Comparison of ENCODE assay signal across 1 cellular context in the genomic region with DNA sequence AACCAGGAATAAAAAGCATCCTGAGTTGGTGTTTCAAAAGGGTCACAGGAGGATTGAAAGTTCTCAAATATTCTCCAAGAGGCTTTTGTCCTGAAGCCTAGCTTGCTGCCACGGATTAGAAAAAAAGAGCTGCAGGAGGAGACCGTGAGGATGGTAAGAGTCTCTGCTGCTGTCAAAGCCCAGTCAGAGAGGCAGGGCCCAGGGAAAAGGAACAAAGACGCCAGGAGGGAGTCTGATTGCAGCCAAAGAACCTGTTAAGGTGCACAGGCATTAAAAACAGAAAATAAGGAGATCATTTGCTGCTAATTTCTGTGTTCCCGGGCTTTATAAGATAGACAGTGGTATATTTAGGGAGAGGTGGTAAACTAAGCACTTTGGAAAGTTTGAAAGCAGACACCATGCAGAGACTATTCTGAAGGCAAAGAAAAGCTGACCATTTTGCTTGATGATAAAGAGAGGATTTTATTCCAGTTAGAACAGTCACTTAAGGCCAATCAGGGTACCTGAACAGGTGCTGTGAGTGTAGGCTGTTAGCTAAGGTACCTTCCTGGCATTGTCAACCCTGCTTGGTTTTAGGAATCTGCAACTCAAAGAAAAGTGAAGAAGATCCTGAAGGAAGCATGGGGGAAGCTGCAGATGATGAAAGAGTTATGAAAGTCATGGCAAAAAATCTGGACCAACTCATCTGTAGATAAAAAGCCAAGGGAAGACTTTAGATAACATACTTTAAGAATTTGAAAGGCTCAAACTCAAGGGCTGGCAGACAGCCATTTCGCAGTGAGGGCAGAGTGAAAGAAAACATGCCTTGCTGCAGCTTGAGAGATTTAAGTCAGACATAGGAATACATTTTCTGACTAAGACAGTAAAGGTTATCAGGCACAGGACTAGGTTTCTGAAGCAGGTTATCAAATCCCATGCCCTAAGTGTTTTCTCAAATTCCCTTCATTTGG.
TF ChIP-seq lines count a peak whose summit lies in the region.

No MANE protein-coding gene starts in this region.

TF ChIP-seq in K562, 482 proteins besides CTCF, POLR2A, EP300 and RAD21 (continued from another document and continues in another):
- TF ChIP-seq, protein P1, sequence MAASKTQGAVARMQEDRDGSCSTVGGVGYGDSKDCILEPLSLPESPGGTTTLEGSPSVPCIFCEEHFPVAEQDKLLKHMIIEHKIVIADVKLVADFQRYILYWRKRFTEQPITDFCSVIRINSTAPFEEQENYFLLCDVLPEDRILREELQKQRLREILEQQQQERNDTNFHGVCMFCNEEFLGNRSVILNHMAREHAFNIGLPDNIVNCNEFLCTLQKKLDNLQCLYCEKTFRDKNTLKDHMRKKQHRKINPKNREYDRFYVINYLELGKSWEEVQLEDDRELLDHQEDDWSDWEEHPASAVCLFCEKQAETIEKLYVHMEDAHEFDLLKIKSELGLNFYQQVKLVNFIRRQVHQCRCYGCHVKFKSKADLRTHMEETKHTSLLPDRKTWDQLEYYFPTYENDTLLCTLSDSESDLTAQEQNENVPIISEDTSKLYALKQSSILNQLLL (CRISPR knock-in tag; IDR thresholded peaks at IDR 0.05; ENCODE audit: borderline replicate concordance), result no peak
- TF ChIP-seq ZNF274 (IDR thresholded peaks at IDR 0.05; ENCODE audit: borderline replicate concordance, low read depth, low read length), result no peak
- TF ChIP-seq SRSF7 (optimal IDR thresholded peaks at IDR 0.05; ENCODE audit: low read depth, low read length), result no peak
- peak; percentile 66; the same call in 1 of the 2 replicates for TF ChIP-seq MTA1 (IDR thresholded peaks at IDR 0.05; ENCODE audit: borderline replicate concordance)
- TF ChIP-seq ZNF586 (CRISPR knock-in tag; conservative IDR thresholded peaks at IDR 0.05), result no peak
- peak; percentile 85 to 95; a peak in 2 of 4 replicates for TF ChIP-seq TRIM24 (IDR thresholded peaks at IDR 0.05)
- TF ChIP-seq RB1 (IDR thresholded peaks at IDR 0.05; ENCODE audit: low read depth), result no peak
- no peak for TF ChIP-seq TRIM28 (IDR thresholded peaks at IDR 0.05)
- TF ChIP-seq DIDO1 (tag; IDR thresholded peaks at IDR 0.05; ENCODE audit: low read depth), result no peak; the same call in 1 of the 2 replicates
- TF ChIP-seq, protein P2, sequence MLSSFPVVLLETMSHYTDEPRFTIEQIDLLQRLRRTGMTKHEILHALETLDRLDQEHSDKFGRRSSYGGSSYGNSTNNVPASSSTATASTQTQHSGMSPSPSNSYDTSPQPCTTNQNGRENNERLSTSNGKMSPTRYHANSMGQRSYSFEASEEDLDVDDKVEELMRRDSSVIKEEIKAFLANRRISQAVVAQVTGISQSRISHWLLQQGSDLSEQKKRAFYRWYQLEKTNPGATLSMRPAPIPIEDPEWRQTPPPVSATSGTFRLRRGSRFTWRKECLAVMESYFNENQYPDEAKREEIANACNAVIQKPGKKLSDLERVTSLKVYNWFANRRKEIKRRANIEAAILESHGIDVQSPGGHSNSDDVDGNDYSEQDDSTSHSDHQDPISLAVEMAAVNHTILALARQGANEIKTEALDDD (IDR thresholded peaks at IDR 0.05), result peak; percentile 75
- TF ChIP-seq NR3C1 (CRISPR knock-in tag; IDR thresholded peaks at IDR 0.05), result no peak
- TF ChIP-seq TEAD4 (IDR thresholded peaks at IDR 0.05; ENCODE audit: low read length), result peak; percentile 77; the same call in 1 of the 2 replicates
- no peak for TF ChIP-seq TEAD4 (CRISPR knock-in tag; IDR thresholded peaks at IDR 0.05; ENCODE audit: borderline replicate concordance)
- peak; percentile 25; the same call in 1 of the 2 replicates for TF ChIP-seq GABPA (tag; conservative IDR thresholded peaks at IDR 0.05; ENCODE audit: low read depth)
- TF ChIP-seq ZNF583 (CRISPR knock-in tag; IDR thresholded peaks at IDR 0.05), result no peak
- TF ChIP-seq, protein P3, sequence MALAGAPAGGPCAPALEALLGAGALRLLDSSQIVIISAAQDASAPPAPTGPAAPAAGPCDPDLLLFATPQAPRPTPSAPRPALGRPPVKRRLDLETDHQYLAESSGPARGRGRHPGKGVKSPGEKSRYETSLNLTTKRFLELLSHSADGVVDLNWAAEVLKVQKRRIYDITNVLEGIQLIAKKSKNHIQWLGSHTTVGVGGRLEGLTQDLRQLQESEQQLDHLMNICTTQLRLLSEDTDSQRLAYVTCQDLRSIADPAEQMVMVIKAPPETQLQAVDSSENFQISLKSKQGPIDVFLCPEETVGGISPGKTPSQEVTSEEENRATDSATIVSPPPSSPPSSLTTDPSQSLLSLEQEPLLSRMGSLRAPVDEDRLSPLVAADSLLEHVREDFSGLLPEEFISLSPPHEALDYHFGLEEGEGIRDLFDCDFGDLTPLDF (CRISPR knock-in tag; IDR thresholded peaks at IDR 0.05), result no peak
- TF ChIP-seq EZH2 (IDR thresholded peaks at IDR 0.05; ENCODE audit: borderline replicate concordance, low read depth, low read length), result no peak
- TF ChIP-seq RCOR1 (IDR thresholded peaks at IDR 0.05; ENCODE audit: borderline replicate concordance in 1 of 2, low read depth in 2 of 2, low read length in 2 of 2), result peak in 1 of 2 experiments; percentile 99; a peak in 2 of 4 replicates
- TF ChIP-seq NFIX (CRISPR knock-in tag; IDR thresholded peaks at IDR 0.05; ENCODE audit: low read depth), result 0 out of 2 replicates have a peak, but pooled peaks have one; percentile 34
- peak; percentile 87 for TF ChIP-seq ZNF584 (CRISPR knock-in tag; IDR thresholded peaks at IDR 0.05; ENCODE audit: low read depth)
- peak; percentile 62 for TF ChIP-seq ESRRA (IDR thresholded peaks at IDR 0.05; ENCODE audit: borderline replicate concordance, low read depth)
- TF ChIP-seq ZNF77 (CRISPR knock-in tag; IDR thresholded peaks at IDR 0.05), result no peak
- peak; percentile 50 for TF ChIP-seq CBFA2T2 (conservative IDR thresholded peaks at IDR 0.05)
- peak; percentile 52; the same call in 1 of the 2 replicates for TF ChIP-seq ZNF644 (tag; IDR thresholded peaks at IDR 0.05; ENCODE audit: low read depth)
- TF ChIP-seq NBN (IDR thresholded peaks at IDR 0.05; ENCODE audit: low read depth), result peak; percentile 62; the same call in 1 of the 2 replicates
- no peak for TF ChIP-seq FOXK2 (conservative IDR thresholded peaks at IDR 0.05 in 1 of 2, IDR thresholded peaks at IDR 0.05 in 1 of 2; ENCODE audit: low read depth in 2 of 2)
- TF ChIP-seq TAL1 (IDR thresholded peaks at IDR 0.05), result peak; percentile 83
- TF ChIP-seq, protein P4, sequence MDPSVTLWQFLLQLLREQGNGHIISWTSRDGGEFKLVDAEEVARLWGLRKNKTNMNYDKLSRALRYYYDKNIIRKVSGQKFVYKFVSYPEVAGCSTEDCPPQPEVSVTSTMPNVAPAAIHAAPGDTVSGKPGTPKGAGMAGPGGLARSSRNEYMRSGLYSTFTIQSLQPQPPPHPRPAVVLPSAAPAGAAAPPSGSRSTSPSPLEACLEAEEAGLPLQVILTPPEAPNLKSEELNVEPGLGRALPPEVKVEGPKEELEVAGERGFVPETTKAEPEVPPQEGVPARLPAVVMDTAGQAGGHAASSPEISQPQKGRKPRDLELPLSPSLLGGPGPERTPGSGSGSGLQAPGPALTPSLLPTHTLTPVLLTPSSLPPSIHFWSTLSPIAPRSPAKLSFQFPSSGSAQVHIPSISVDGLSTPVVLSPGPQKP (CRISPR knock-in tag; IDR thresholded peaks at IDR 0.05), result no peak
- TF ChIP-seq, protein P5, sequence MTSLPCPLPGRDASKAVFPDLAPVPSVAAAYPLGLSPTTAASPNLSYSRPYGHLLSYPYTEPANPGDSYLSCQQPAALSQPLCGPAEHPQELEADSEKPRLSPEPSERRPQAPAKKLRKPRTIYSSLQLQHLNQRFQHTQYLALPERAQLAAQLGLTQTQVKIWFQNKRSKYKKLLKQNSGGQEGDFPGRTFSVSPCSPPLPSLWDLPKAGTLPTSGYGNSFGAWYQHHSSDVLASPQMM (CRISPR knock-in tag; IDR thresholded peaks at IDR 0.05), result no peak
- no peak for TF ChIP-seq ZNF282 (CRISPR knock-in tag; IDR thresholded peaks at IDR 0.05)
- TF ChIP-seq GTF2E2 (tag; IDR thresholded peaks at IDR 0.05), result peak; percentile 58; the same call in 1 of the 2 replicates
- TF ChIP-seq ZSCAN32 (CRISPR knock-in tag; IDR thresholded peaks at IDR 0.05), result no peak
- TF ChIP-seq ATF7 (IDR thresholded peaks at IDR 0.05), result peak; percentile 82
- TF ChIP-seq, protein P6, sequence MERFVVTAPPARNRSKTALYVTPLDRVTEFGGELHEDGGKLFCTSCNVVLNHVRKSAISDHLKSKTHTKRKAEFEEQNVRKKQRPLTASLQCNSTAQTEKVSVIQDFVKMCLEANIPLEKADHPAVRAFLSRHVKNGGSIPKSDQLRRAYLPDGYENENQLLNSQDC (CRISPR knock-in tag; IDR thresholded peaks at IDR 0.05), result no peak
- no peak for TF ChIP-seq SLC30A9 (CRISPR knock-in tag; IDR thresholded peaks at IDR 0.05)
- no peak for TF ChIP-seq PCBP2 (IDR thresholded peaks at IDR 0.05; ENCODE audit: low read depth, low read length, poor library complexity, severe bottlenecking)
- no peak for TF ChIP-seq SIN3B (IDR thresholded peaks at IDR 0.05; ENCODE audit: low read depth)
- TF ChIP-seq, protein P7, sequence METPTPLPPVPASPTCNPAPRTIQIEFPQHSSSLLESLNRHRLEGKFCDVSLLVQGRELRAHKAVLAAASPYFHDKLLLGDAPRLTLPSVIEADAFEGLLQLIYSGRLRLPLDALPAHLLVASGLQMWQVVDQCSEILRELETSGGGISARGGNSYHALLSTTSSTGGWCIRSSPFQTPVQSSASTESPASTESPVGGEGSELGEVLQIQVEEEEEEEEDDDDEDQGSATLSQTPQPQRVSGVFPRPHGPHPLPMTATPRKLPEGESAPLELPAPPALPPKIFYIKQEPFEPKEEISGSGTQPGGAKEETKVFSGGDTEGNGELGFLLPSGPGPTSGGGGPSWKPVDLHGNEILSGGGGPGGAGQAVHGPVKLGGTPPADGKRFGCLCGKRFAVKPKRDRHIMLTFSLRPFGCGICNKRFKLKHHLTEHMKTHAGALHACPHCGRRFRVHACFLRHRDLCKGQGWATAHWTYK (CRISPR knock-in tag; IDR thresholded peaks at IDR 0.05), result 0 out of 2 replicates have a peak, but pooled peaks have one; percentile 2
- peak; percentile 80 for TF ChIP-seq CEBPG (CRISPR knock-in tag; IDR thresholded peaks at IDR 0.05)
- peak; percentile 94 to 99 for TF ChIP-seq CEBPG (tag; conservative IDR thresholded peaks at IDR 0.05 in 1 of 2, IDR thresholded peaks at IDR 0.05 in 1 of 2)
- no peak for TF ChIP-seq HDAC3 (IDR thresholded peaks at IDR 0.05; ENCODE audit: borderline replicate concordance, partially characterized antibody)
- no peak for TF ChIP-seq NFATC3 (IDR thresholded peaks at IDR 0.05)
- TF ChIP-seq PHB (CRISPR knock-in tag; IDR thresholded peaks at IDR 0.05), result no peak
- TF ChIP-seq, protein P8, sequence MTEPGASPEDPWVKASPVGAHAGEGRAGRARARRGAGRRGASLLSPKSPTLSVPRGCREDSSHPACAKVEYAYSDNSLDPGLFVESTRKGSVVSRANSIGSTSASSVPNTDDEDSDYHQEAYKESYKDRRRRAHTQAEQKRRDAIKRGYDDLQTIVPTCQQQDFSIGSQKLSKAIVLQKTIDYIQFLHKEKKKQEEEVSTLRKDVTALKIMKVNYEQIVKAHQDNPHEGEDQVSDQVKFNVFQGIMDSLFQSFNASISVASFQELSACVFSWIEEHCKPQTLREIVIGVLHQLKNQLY (CRISPR knock-in tag; conservative IDR thresholded peaks at IDR 0.05), result no peak
- no peak for TF ChIP-seq PRPF4 (IDR thresholded peaks at IDR 0.05; ENCODE audit: insufficient read depth, low read depth, low read length, poor library complexity, severe bottlenecking)
- TF ChIP-seq CHD4 (IDR thresholded peaks at IDR 0.05; ENCODE audit: insufficient read depth, insufficient replicate concordance, low read depth, low read length, poor library complexity, severe bottlenecking), result no peak
- TF ChIP-seq SMARCC2 (IDR thresholded peaks at IDR 0.05; ENCODE audit: low read depth), result peak; percentile 55; the same call in 1 of the 2 replicates
- TF ChIP-seq CREM (IDR thresholded peaks at IDR 0.05; ENCODE audit: low read depth), result no peak
- TF ChIP-seq BRF1 (IDR thresholded peaks at IDR 0.05; ENCODE audit: borderline replicate concordance, extremely low read depth, insufficient read length), result no peak
- no peak for TF ChIP-seq KLF13 (tag; IDR thresholded peaks at IDR 0.05; ENCODE audit: borderline replicate concordance, low read depth)
- no peak for TF ChIP-seq ZFP1 (CRISPR knock-in tag; IDR thresholded peaks at IDR 0.05)
- TF ChIP-seq MEF2A (IDR thresholded peaks at IDR 0.05; ENCODE audit: control insufficient read depth, low read depth, low read length), result no peak
- peak; percentile 85 for TF ChIP-seq ARID1B (IDR thresholded peaks at IDR 0.05)
- TF ChIP-seq, protein P9, sequence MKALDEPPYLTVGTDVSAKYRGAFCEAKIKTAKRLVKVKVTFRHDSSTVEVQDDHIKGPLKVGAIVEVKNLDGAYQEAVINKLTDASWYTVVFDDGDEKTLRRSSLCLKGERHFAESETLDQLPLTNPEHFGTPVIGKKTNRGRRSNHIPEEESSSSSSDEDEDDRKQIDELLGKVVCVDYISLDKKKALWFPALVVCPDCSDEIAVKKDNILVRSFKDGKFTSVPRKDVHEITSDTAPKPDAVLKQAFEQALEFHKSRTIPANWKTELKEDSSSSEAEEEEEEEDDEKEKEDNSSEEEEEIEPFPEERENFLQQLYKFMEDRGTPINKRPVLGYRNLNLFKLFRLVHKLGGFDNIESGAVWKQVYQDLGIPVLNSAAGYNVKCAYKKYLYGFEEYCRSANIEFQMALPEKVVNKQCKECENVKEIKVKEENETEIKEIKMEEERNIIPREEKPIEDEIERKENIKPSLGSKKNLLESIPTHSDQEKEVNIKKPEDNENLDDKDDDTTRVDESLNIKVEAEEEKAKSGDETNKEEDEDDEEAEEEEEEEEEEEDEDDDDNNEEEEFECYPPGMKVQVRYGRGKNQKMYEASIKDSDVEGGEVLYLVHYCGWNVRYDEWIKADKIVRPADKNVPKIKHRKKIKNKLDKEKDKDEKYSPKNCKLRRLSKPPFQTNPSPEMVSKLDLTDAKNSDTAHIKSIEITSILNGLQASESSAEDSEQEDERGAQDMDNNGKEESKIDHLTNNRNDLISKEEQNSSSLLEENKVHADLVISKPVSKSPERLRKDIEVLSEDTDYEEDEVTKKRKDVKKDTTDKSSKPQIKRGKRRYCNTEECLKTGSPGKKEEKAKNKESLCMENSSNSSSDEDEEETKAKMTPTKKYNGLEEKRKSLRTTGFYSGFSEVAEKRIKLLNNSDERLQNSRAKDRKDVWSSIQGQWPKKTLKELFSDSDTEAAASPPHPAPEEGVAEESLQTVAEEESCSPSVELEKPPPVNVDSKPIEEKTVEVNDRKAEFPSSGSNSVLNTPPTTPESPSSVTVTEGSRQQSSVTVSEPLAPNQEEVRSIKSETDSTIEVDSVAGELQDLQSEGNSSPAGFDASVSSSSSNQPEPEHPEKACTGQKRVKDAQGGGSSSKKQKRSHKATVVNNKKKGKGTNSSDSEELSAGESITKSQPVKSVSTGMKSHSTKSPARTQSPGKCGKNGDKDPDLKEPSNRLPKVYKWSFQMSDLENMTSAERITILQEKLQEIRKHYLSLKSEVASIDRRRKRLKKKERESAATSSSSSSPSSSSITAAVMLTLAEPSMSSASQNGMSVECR (CRISPR knock-in tag; IDR thresholded peaks at IDR 0.05), result no peak
- TF ChIP-seq ARID2 (IDR thresholded peaks at IDR 0.05), result no peak
- TF ChIP-seq ZBTB1 (CRISPR knock-in tag; IDR thresholded peaks at IDR 0.05; ENCODE audit: borderline replicate concordance, low read depth), result no peak
- peak; percentile 63; the same call in 1 of the 2 replicates for TF ChIP-seq DPF2 (IDR thresholded peaks at IDR 0.05)
- no peak for TF ChIP-seq TAF7 (tag; IDR thresholded peaks at IDR 0.05)
- peak; percentile 55 for TF ChIP-seq CBFA2T3 (IDR thresholded peaks at IDR 0.05)
